In genomic region chr14:96038558-96038919, GRCh38 we compare ENCODE assay signal across 8 cellular contexts. TPM values are rescaled to one million over a fixed set of nuclear protein-coding genes. Genes with fewer than 3 reads are reported as not detected.
DNase-seq lines count a peak whose midpoint lies in the region; ATAC-seq and TF ChIP-seq lines count a peak whose summit lies in the region.

No MANE protein-coding gene starts in this region.

- H3K27me3 Mint-ChIP-seq in stimulated activated naive B cell treated with anti-CD40 and anti-IgM and Interleukin-4, amounts not matched to agents 10 μg/mL and 1 μg/mL and 100 μg/mL, for 72 hours: peaks cover 64 to 89% of the 10 kb centered on the region in 2 donors

- no peak overlapping the region; the same call in 1 of the 2 replicates for H3K9ac ChIP-seq in SK-N-SH

- H3K36me3 ChIP-seq in SK-N-SH (replicated peaks in 1 of 2; ENCODE audit: control insufficient read depth in 1 of 2, insufficient read depth in 2 of 2, low read length in 1 of 2): no peaks in the 10 kb centered on the region

- H3K27ac Mint-ChIP-seq in stimulated activated naive B cell treated with anti-CD40 and anti-IgM and Interleukin-4, amounts not matched to agents 10 μg/mL and 1 μg/mL and 100 μg/mL, for 72 hours: no peak overlapping the region

- peaks cover 14 to 21% of the 10 kb centered on the region in 2 donors for H3K4me1 Mint-ChIP-seq in stimulated activated naive B cell treated with anti-CD40 and anti-IgM and Interleukin-4, amounts not matched to agents 10 μg/mL and 1 μg/mL and 100 μg/mL, for 72 hours

- peak overlapping the region; percentile 81 to 92 for H3K4me3 ChIP-seq in SK-N-SH (ENCODE audit: low read depth in 2 of 2, low read length in 1 of 2)

- H3K4me2 ChIP-seq in SK-N-SH: peak overlapping the region; percentile 97

- H3F3A ChIP-seq in SK-N-SH (replicated peaks; ENCODE audit: insufficient read depth): no peaks in the 10 kb centered on the region

- H3K27me3 ChIP-seq in SK-N-SH (ENCODE audit: insufficient read depth) (no peaks in the 10 kb centered on the region), foreskin keratinocyte (peaks cover 57% of the 10 kb centered on the region)

- no peaks in the 10 kb centered on the region for H3K36me3 Mint-ChIP-seq in stimulated activated naive B cell treated with anti-CD40 and anti-IgM and Interleukin-4, amounts not matched to agents 10 μg/mL and 1 μg/mL and 100 μg/mL, for 72 hours

- 45% methylated on average over 10 of the region's 10 CpGs for WGBS in SK-N-SH (ENCODE audit: low lambda C conversion rate)

- peak; percentile 33 for DNase-seq in NCI-H345 (lab: John Stamatoyannopoulos, UW)
- no peak for DNase-seq in NCI-H345 treated with DMSO at 0.1 percent for 48 hours (lab: John Stamatoyannopoulos, UW; ENCODE audit: unreplicated experiment)
- no peak for DNase-seq in SK-N-SH
- peak in 1 of 2 donors; percentile 16 for DNase-seq in foreskin keratinocyte
- peak; percentile 11 for DNase-seq in stimulated activated naive B cell treated with anti-CD40 and anti-IgM and Interleukin-4, amounts not matched to agents 10 μg/mL and 1 μg/mL and 100 μg/mL, for 72 hours
- no peak for DNase-seq in stimulated activated CD8-positive, alpha-beta memory T cell treated with anti-CD3 and anti-CD28 coated beads, Interleukin-4, amount 100 ng/mL, for 48 hours

- no peaks in the 10 kb centered on the region for H3K9me3 ChIP-seq in SK-N-SH

- peaks cover 3% of the 10 kb centered on the region in 2 donors for H3K9me3 Mint-ChIP-seq in stimulated activated naive B cell treated with anti-CD40 and anti-IgM and Interleukin-4, amounts not matched to agents 10 μg/mL and 1 μg/mL and 100 μg/mL, for 72 hours

- no peak for TF ChIP-seq EP300 in SK-N-SH (IDR thresholded peaks at IDR 0.05; ENCODE audit: borderline replicate concordance in 1 of 2, low read depth in 1 of 2, low read length in 1 of 2)

- POLR2A ChIA-PET in SK-N-SH (lab: Yijun Ruan, JAX): interaction anchor here (2.6 kb wide), 1 partner anchor 58 kb away, joined by 16 read pairs; no protein-coding TSS in a partner anchor

- peak; percentile 43 for ATAC-seq in foreskin keratinocyte
- peak; percentile 56 to 67 for ATAC-seq in stimulated activated naive B cell treated with anti-CD40 and anti-IgM and Interleukin-4, amounts not matched to agents 10 μg/mL and 1 μg/mL and 100 μg/mL, for 72 hours (replicated peaks)
- ATAC-seq in GM19328 (IDR thresholded peaks at IDR 0.05; ENCODE audit: unreplicated experiment): no peak
- ATAC-seq in HG02852 (IDR thresholded peaks at IDR 0.05; ENCODE audit: unreplicated experiment): no peak

- H3K27ac ChIP-seq in SK-N-SH (ENCODE audit: low read depth in 2 of 2, low read length in 1 of 2) (no peak overlapping the region; a peak in 1 of 4 replicates), foreskin keratinocyte (no peak overlapping the region)

- H3K4me3 Mint-ChIP-seq in stimulated activated naive B cell treated with anti-CD40 and anti-IgM and Interleukin-4, amounts not matched to agents 10 μg/mL and 1 μg/mL and 100 μg/mL, for 72 hours: peak overlapping the region; percentile 74 to 88

- TF ChIP-seq CTCF in SK-N-SH (IDR thresholded peaks at IDR 0.05) (no peak), foreskin keratinocyte (conservative IDR thresholded peaks at IDR 0.05) (no peak)

- H2AFZ ChIP-seq in SK-N-SH (ENCODE audit: low read depth): peak overlapping the region; percentile 93

- peaks cover 31% of the 10 kb centered on the region for H3K79me2 ChIP-seq in SK-N-SH (ENCODE audit: insufficient read depth)

- no peak for TF ChIP-seq RAD21 in SK-N-SH (IDR thresholded peaks at IDR 0.05; ENCODE audit: low read length)

- no peaks in the 10 kb centered on the region for H4K20me1 ChIP-seq in SK-N-SH (ENCODE audit: insufficient read depth)

- CTCF ChIA-PET in SK-N-SH (lab: Yijun Ruan, JAX): interaction anchor here (0.9 to 3.5 kb wide), 7 partner anchors 13 to 59 kb away, joined by 3 to 41 read pairs (median 4); no protein-coding TSS in a partner anchor

- H3K9me2 ChIP-seq in SK-N-SH: no peaks in the 10 kb centered on the region

- peaks cover 7 to 32% of the 10 kb centered on the region in 2 experiments for H3K4me1 ChIP-seq in SK-N-SH (ENCODE audit: control insufficient read depth in 1 of 2, insufficient read depth in 2 of 2, low read depth in 1 of 2, low read length in 1 of 2)
- H3K4me1 ChIP-seq in foreskin keratinocyte: no peaks in the 10 kb centered on the region

TF ChIP-seq in SK-N-SH, 30 proteins besides CTCF, POLR2A, EP300 and RAD21:
- TF ChIP-seq SMC3 (IDR thresholded peaks at IDR 0.05; ENCODE audit: low read depth, low read length): no peak
- no peak for TF ChIP-seq USF1 (IDR thresholded peaks at IDR 0.05; ENCODE audit: borderline replicate concordance, low read depth)
- TF ChIP-seq EZH2phosphoT487 (IDR thresholded peaks at IDR 0.05; ENCODE audit: borderline replicate concordance, low read depth): no peak
- TF ChIP-seq CHD2 (IDR thresholded peaks at IDR 0.05; ENCODE audit: low read length, partially characterized antibody): no peak
- no peak for TF ChIP-seq FOXJ3 (CRISPR knock-in tag; IDR thresholded peaks at IDR 0.05)
TF ChIP-seq in SK-N-SH: peak in this region for 0.

RNA-seq across cellular contexts. Expression of gene C14orf132, which starts 0.6 kb away (rescaled TPM):
- polyA plus RNA-seq in SK-N-SH (2012; rRNA removed) (5.5 and 7.1 TPM in 2 replicates), foreskin keratinocyte (0.23 and 0.43 TPM in 2 replicates)
- 5.4 and 6.5 TPM in 2 replicates for polyA plus RNA-seq in SK-N-SH (2012; cell fraction: cytosol; rRNA removed)
- polyA plus RNA-seq in SK-N-SH (2012; cell fraction: nucleus; rRNA removed): 7.6 and 8.7 TPM in 2 replicates
- total RNA-seq in foreskin keratinocyte: 0.17 and 0.35 TPM in 2 replicates

Comparison
In these comparisons a context has a peak if more than half of its experiments do, and no peak if none do; other contexts are left out.
1. DNase-seq: peak in NCI-H345 (single experiment) and stimulated activated naive B cell treated with anti-CD40 and anti-IgM and Interleukin-4, amounts not matched to agents 10 μg/mL and 1 μg/mL and 100 μg/mL, for 72 hours (single experiment); none in NCI-H345 treated with DMSO at 0.1 percent for 48 hours (single experiment), SK-N-SH (single experiment) and stimulated activated CD8-positive, alpha-beta memory T cell treated with anti-CD3 and anti-CD28 coated beads, Interleukin-4, amount 100 ng/mL, for 48 hours (single experiment).
2. ATAC-seq: peak in foreskin keratinocyte (single experiment) and stimulated activated naive B cell treated with anti-CD40 and anti-IgM and Interleukin-4, amounts not matched to agents 10 μg/mL and 1 μg/mL and 100 μg/mL, for 72 hours (2 of 2); none in GM19328 (single experiment) and HG02852 (single experiment).